In the genomic region with DNA sequence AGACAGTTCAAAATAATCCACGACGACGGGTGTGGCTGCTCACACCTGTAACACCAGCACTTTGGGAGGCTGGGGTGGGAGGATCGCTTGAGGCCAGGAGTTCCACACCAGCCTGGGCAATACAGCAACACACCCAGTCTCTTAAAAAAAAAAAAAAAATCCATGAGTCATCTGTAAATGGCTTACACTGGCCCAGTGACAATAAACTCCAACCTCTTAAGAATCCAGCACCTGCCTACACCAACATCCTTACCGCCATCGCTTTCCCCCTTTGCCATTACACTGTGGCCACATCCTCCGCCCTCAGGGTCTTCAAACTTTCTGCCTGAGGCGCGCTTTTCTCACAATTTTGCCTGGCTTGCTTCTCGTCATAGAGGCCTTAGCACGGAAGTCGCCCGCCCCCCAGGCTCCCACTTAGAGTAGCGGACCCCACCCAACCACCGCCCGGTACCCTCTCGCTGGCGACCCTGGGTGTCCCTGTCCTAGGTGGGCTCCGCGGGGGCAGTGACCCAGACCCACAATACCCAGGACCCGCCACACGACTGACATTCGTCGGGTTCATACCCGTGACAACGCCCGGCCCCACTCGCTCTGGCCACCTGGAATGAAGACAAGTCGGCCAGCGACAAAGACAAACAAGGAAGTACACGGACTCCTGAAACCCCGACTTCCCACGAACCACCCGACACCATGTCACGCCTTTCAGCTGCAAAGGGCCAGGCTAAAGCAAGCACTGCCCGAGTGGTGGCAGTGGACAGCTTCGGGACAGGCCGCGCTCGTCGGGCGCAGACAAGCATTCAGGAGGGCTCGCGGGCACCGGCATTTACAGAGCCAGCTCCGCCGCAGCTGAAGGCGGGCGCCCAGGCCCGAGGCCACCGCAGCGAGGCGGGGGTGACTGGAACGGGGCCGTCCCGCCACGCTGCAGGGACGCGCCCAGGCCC, we compare ENCODE assay signal across 8 cellular contexts. TPM values are rescaled to one million over a fixed set of nuclear protein-coding genes. Genes with fewer than 3 reads are reported as not detected.
DNase-seq lines count a peak whose midpoint lies in the region; ATAC-seq and TF ChIP-seq lines count a peak whose summit lies in the region.

No MANE protein-coding gene starts in this region.

- H3K27ac ChIP-seq in hepatocyte (peak overlapping the region; percentile 99), sigmoid colon (peak overlapping the region; percentile 89 to 98 (median 92))

- intact Hi-C loops in sigmoid colon (cut with DNase I): loop anchor here (2.0 to 5.0 kb wide), 3 partner anchors 66 to 254 kb away; a partner anchor contains a TSS

- peaks cover 36% of the 10 kb centered on the region for H4K20me1 ChIP-seq in hepatocyte (ENCODE audit: insufficient read depth, poor library complexity, severe bottlenecking)

- no peak for TF ChIP-seq POLR2A in sigmoid colon (IDR thresholded peaks at IDR 0.05)

- no peaks in the 10 kb centered on the region for H3K36me3 ChIP-seq in hepatocyte (replicated peaks; ENCODE audit: insufficient read depth, low read depth)
- H3K36me3 ChIP-seq in sigmoid colon: peaks cover 0 to 32% (median 9%) of the 10 kb centered on the region in 4 donors

- H3K9me3 ChIP-seq in hepatocyte (ENCODE audit: low read depth): no peaks in the 10 kb centered on the region
- no peaks in the 10 kb centered on the region for H3K9me3 ChIP-seq in sigmoid colon

- H3K79me2 ChIP-seq in hepatocyte: peaks cover 54% of the 10 kb centered on the region

- no peak for TF ChIP-seq EP300 in sigmoid colon (IDR thresholded peaks at IDR 0.05)

- ATAC-seq in HG02840 (IDR thresholded peaks at IDR 0.05; ENCODE audit: low FRiP score, unreplicated experiment): peak; percentile 22

- WGBS in hepatocyte (ENCODE audit: low lambda C conversion rate, missing lambda C conversion rate): 15% methylated on average over 49 of the region's 59 CpGs
- 2 to 9% methylated on average over 59 of the region's 59 CpGs for WGBS in sigmoid colon, 2 donors

- H3K9me2 ChIP-seq in hepatocyte (replicated peaks; ENCODE audit: insufficient read depth): no peaks in the 10 kb centered on the region

- H3K4me1 ChIP-seq in hepatocyte (ENCODE audit: insufficient read depth) (peaks cover 9% of the 10 kb centered on the region), sigmoid colon (peaks cover 0 to 34% (median 21%) of the 10 kb centered on the region in 4 donors)

- TF ChIP-seq CTCF in AG09309 (IDR thresholded peaks at IDR 0.05; ENCODE audit: control insufficient read depth, insufficient read depth, low read depth, low read length, missing control alignments): no peak
- no peak for TF ChIP-seq CTCF in GM13977 (IDR thresholded peaks at IDR 0.05; ENCODE audit: extremely low read depth, insufficient read depth, missing control alignments)
- TF ChIP-seq CTCF in hepatocyte (IDR thresholded peaks at IDR 0.05; ENCODE audit: poor library complexity): no peak
- TF ChIP-seq CTCF in sigmoid colon (IDR thresholded peaks at IDR 0.05): no peak

- in situ Hi-C loops in GM13977 (cut with MboI; ENCODE audit: low pct_unique_long_range_greater_than_20kb, low sequenced_read_pairs, unreplicated experiment): no loop called here

- peak overlapping the region; percentile 86 for H3K4me3 ChIP-seq in AG09309 (ENCODE audit: control insufficient read depth, low read depth, low read length)
- H3K4me3 ChIP-seq in hepatocyte: peak overlapping the region; percentile 50
- H3K4me3 ChIP-seq in sigmoid colon: peak overlapping the region; percentile 67 to 98 (median 86)

- H2AFZ ChIP-seq in hepatocyte: peak overlapping the region; percentile 66

- H3K27me3 ChIP-seq in hepatocyte (no peaks in the 10 kb centered on the region), sigmoid colon (no peaks in the 10 kb centered on the region)

- DNase-seq in AG09309 (ENCODE audit: low read depth) (peak; percentile 38), GM13977 (ENCODE audit: low spot score) (peak; percentile 67), NCI-H748 (lab: John Stamatoyannopoulos, UW; ENCODE audit: unreplicated experiment) (peak; percentile 37), amniotic epithelial cell (ENCODE audit: low read depth) (peak; percentile 51), hepatocyte (ENCODE audit: low spot score) (peak; percentile 49), sigmoid colon (no peak), NCI-H510A treated with DMSO at 0.1 percent for 48 hours (lab: John Stamatoyannopoulos, UW) (no peak)

- H3K4me2 ChIP-seq in hepatocyte: peak overlapping the region; percentile 96

RNA-seq across cellular contexts. Expression of a gene that starts 0.6 kb away (rescaled TPM):
- total RNA-seq in hepatocyte: 67.6 and 75.1 TPM in 2 replicates
- 26.2 and 34.1 TPM in 2 replicates for polyA plus RNA-seq in hepatocyte
- total RNA-seq in sigmoid colon: 10 to 100 TPM; 45.7 to 78.4 (median 56.2) TPM
- polyA plus RNA-seq in sigmoid colon: 10 to 100 TPM in 2 of 3 donors, 1 to 10 TPM in 1; 9.6 to 38.0 (median 17.6) TPM

RNA-seq across cellular contexts. Expression of a gene that starts 59.4 kb away (rescaled TPM):
- total RNA-seq in hepatocyte (33.4 and 37.6 TPM in 2 replicates), sigmoid colon (10 to 100 TPM; 21.4 to 52.3 (median 30.2) TPM)
- polyA plus RNA-seq in hepatocyte (36.2 and 36.8 TPM in 2 replicates), sigmoid colon (10 to 100 TPM; 18.0 to 38.9 (median 20.3) TPM)

Comparison
In these comparisons a context has a peak if more than half of its experiments do, and no peak if none do; other contexts are left out.
1. DNase-seq: peak in AG09309 (single experiment), GM13977 (single experiment), NCI-H748 (single experiment), amniotic epithelial cell (single experiment) and hepatocyte (single experiment); none in sigmoid colon (single experiment) and NCI-H510A treated with DMSO at 0.1 percent for 48 hours (single experiment).
2. Peak in every context shown above with its lines, with median percentiles within 50 percentile points of each other: H3K4me3 ChIP-seq.